1 cellular context compared by ENCODE assay signal in the genomic region with DNA sequence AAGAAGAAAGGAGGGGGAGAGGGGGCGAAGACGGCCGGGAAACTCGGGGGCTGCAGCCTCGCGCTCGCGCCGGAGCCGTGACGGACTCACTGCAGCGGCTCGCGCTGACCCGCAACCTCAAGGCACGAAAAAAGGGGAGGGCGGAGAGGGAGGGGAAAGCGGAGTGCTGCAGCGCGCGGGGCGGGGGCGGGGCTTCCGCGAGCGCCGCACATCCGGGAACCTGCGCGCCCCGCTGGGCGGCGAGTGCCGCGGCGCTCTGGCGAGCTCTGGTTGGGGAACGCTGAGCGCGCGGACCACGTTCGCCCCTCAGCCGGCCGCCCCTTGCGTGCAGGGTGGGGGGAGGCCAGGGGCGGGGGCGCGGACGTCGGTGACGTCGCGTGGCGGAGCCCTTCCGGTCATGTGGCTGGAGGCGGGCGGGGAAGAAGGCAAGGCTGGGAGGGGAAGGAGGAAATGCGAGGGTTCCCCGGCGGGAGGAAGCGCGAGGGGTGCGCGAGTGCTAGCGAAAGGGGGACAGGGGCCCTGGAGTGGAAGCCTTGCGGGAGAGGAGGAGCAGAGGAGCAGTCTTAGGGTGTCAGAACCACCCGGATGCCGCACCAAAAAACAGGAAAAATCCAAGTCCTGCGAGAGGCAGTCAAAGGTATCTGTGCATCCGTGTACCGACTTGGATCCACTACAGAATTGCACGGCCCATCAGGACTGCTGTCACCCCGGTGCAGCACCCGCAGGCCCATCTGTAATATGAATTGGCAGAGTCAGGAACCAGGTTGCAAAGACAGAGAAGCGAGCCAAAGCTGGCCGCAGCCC.
TF ChIP-seq lines count a peak whose summit lies in the region.

A gene with protein sequence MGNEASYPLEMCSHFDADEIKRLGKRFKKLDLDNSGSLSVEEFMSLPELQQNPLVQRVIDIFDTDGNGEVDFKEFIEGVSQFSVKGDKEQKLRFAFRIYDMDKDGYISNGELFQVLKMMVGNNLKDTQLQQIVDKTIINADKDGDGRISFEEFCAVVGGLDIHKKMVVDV (minus strand): TSS at position 126 of the 804 bp plus-strand sequence. CDS start 405 bp downstream, outside the sequence.

TF ChIP-seq in H1, 55 proteins besides CTCF, POLR2A, EP300 and RAD21:
- TF ChIP-seq SIN3A (conservative IDR thresholded peaks at IDR 0.05 in 1 of 2, IDR thresholded peaks at IDR 0.05 in 1 of 2; ENCODE audit: low read depth in 1 of 2, low read length in 2 of 2) (peak in 1 of 2 experiments; percentile 60; a peak in 1 of 4 replicates), EGR1 (IDR thresholded peaks at IDR 0.05; ENCODE audit: borderline replicate concordance, low read depth, low read length) (peak; percentile 69), NANOG (IDR thresholded peaks at IDR 0.05; ENCODE audit: insufficient read depth, low read depth, low read length, poor library complexity, severe bottlenecking) (peak; percentile 15), NRF1 (IDR thresholded peaks at IDR 0.05; ENCODE audit: low read depth, low read length) (no peak), EZH2 (IDR thresholded peaks at IDR 0.05; ENCODE audit: low read depth, low read length, severe bottlenecking) (no peak), GABPA (IDR thresholded peaks at IDR 0.05; ENCODE audit: borderline replicate concordance, insufficient read depth, low read length) (no peak; the same call in 1 of the 2 replicates), KDM1A (IDR thresholded peaks at IDR 0.05; ENCODE audit: borderline replicate concordance, low read length) (no peak), RXRA (IDR thresholded peaks at IDR 0.05; ENCODE audit: insufficient read depth, low read depth, low read length) (no peak), ASH2L (IDR thresholded peaks at IDR 0.05; ENCODE audit: low read length) (peak; percentile 95), USF2 (IDR thresholded peaks at IDR 0.05; ENCODE audit: low read length) (peak; percentile 65), TEAD4 (IDR thresholded peaks at IDR 0.05; ENCODE audit: low read depth, low read length) (peak; percentile 2; the same call in 1 of the 2 replicates), RBBP5 (IDR thresholded peaks at IDR 0.05; ENCODE audit: borderline replicate concordance, low read depth, low read length) (0 out of 2 replicates have a peak, but pooled peaks have one; percentile 36), MAFK (IDR thresholded peaks at IDR 0.05; ENCODE audit: low read depth, low read length) (no peak), HDAC2 (IDR thresholded peaks at IDR 0.05; ENCODE audit: borderline replicate concordance in 1 of 2, low read depth in 2 of 2, low read length in 2 of 2) (peak in 1 of 2 experiments; percentile 61; a peak in 1 of 4 replicates), E2F6 (IDR thresholded peaks at IDR 0.05) (peak; percentile 73), TAF1 (IDR thresholded peaks at IDR 0.05; ENCODE audit: low read depth, low read length) (peak; percentile 65), CREB1 (IDR thresholded peaks at IDR 0.05) (peak; percentile 89), PHF8 (conservative IDR thresholded peaks at IDR 0.05; ENCODE audit: low read depth, low read length) (peak; percentile 73), YY1 (IDR thresholded peaks at IDR 0.05; ENCODE audit: low read depth, low read length) (0 out of 2 replicates have a peak, but pooled peaks have one; percentile 24), BACH1 (IDR thresholded peaks at IDR 0.05; ENCODE audit: low read length) (no peak), POLR2AphosphoS5 (IDR thresholded peaks at IDR 0.05; ENCODE audit: low read depth, low read length) (peak; percentile 59), SIX5 (IDR thresholded peaks at IDR 0.05; ENCODE audit: low read depth, low read length) (no peak), CTBP2 (IDR thresholded peaks at IDR 0.05; ENCODE audit: borderline replicate concordance, insufficient read depth, insufficient read length, low read length) (peak; percentile 64), SP4 (IDR thresholded peaks at IDR 0.05; ENCODE audit: low read length) (no peak), KDM4A (IDR thresholded peaks at IDR 0.05; ENCODE audit: low read depth, low read length, severe bottlenecking) (peak; percentile 62)
- TF ChIP-seq, protein P1, sequence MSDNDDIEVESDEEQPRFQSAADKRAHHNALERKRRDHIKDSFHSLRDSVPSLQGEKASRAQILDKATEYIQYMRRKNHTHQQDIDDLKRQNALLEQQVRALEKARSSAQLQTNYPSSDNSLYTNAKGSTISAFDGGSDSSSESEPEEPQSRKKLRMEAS (IDR thresholded peaks at IDR 0.05) = peak; percentile 85
- TF ChIP-seq, protein P2, sequence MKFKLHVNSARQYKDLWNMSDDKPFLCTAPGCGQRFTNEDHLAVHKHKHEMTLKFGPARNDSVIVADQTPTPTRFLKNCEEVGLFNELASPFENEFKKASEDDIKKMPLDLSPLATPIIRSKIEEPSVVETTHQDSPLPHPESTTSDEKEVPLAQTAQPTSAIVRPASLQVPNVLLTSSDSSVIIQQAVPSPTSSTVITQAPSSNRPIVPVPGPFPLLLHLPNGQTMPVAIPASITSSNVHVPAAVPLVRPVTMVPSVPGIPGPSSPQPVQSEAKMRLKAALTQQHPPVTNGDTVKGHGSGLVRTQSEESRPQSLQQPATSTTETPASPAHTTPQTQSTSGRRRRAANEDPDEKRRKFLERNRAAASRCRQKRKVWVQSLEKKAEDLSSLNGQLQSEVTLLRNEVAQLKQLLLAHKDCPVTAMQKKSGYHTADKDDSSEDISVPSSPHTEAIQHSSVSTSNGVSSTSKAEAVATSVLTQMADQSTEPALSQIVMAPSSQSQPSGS (IDR thresholded peaks at IDR 0.05; ENCODE audit: low read length) = no peak
